Comparison of ENCODE assay signal across 30 cellular contexts in the genomic region with DNA sequence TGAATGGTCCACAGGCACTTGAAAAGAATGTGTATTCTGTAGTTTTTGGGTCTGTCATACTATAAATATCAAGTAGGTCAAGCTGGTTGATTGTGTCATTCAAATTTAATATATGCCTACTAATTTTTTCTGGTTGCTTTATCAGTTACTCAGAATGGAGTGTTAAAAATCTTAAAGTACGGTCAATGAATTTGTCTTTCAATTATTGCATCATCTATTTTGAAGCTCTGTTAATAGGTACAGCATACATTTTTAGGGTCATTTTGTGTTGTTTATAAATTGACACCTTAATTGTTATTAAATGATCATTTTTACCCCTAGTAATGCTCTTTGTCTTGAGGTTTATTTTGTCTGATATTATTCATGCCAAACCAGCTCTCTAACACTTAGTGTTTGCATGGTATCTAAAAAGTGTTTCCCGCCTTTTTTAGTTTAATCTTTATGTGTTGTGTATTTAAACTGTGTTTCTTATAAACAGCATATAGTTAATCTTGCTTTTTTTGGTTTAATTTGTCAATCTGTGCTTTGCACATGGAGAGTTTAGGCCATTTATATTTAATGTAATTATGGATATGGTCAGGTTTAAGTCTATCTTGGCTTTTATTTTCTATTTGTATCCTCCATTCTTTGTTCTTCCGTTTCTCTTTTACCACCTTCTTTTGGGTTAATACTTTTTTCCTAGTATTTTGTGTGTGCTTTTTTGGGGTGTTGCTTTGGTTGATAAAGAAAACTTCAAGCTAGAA.
"Had no signal": no experiment of that assay in that cellular context is flagged by ENCODE, and none has a peak within 500 bp of the region (broad histone marks: within the 10 kb centered on the region; RNA-seq: fewer than 3 reads in every experiment).

No MANE protein-coding gene starts in this region.

- H2AFZ ChIP-seq: neural progenitor cell, parathyroid adenoma had no signal

- H3K4me3 ChIP-seq: neural progenitor cell, ovary, psoas muscle, skin epidermis, smooth muscle cell, spleen, suprapubic skin, testis, tibial artery, upper lobe of left lung, vagina had no signal

- H3K79me2 ChIP-seq: parathyroid adenoma had no signal

- H3K9ac ChIP-seq: neural progenitor cell, parathyroid adenoma had no signal

- H3K27me3 ChIP-seq: neural progenitor cell, ovary, suprapubic skin, testis, tibial artery, upper lobe of left lung, vagina had no signal

- H3K4me2 ChIP-seq: neural progenitor cell, smooth muscle cell had no signal

- H3K4me1 ChIP-seq: neural progenitor cell, parathyroid adenoma, psoas muscle, spleen, suprapubic skin, testis, tibial artery, upper lobe of left lung, vagina had no signal

- ATAC-seq: naive thymus-derived CD4-positive, alpha-beta T cell; natural killer cell; psoas muscle; right cardiac atrium; sciatic nerve; stimulated activated memory B cell treated with anti-CD40 and anti-IgM and Interleukin-4, amounts not matched to agents 10 μg/mL and 1 μg/mL and 100 μg/mL, for 72 hours; stimulated activated naive CD8-positive, alpha-beta T cell treated with anti-CD3 and anti-CD28 coated beads, Interleukin-15, amount 100 ng/mL, for 72 hours; stimulated activated naive CD8-positive, alpha-beta T cell treated with anti-CD3 and anti-CD28 coated beads, Interleukin-15, Interleukin-2, amounts not matched to agents 100 U/mL and 50 U/mL, for 24 hours had no signal

- FAIRE-seq: urothelium cell line had no signal

- DNase-seq: naive thymus-derived CD4-positive, alpha-beta T cell; natural killer cell; occipital lobe; ovary; posterior cingulate gyrus; psoas muscle; right cardiac atrium; spleen; stimulated activated CD4-positive, alpha-beta T cell treated with anti-CD3 and anti-CD28 coated beads, Interleukin-12 subunit alpha, Interleukin-12 subunit beta, amount 100 ng/mL, for 4 hours; stimulated activated CD4-positive, alpha-beta T cell treated with anti-CD3 and anti-CD28 coated beads, Interleukin-1b, Interleukin-23, amount 100 ng/mL, for 48 hours; stimulated activated CD4-positive, alpha-beta T cell treated with anti-CD3 and anti-CD28 coated beads, Interleukin-4, amount 100 ng/mL, for 1 hour; stimulated activated CD4-positive, alpha-beta T cell treated with anti-CD3 and anti-CD28 coated beads, Interleukin-4, amount 100 ng/mL, for 4 hours; stimulated activated CD8-positive, alpha-beta memory T cell treated with anti-CD3 and anti-CD28 coated beads, Interleukin-4, amount 100 ng/mL, for 48 hours; stimulated activated naive CD4-positive, alpha-beta T cell; stimulated activated naive CD8-positive, alpha-beta T cell treated with anti-CD3 and anti-CD28 coated beads, Interleukin-15, amount 100 ng/mL, for 72 hours; stimulated activated naive CD8-positive, alpha-beta T cell treated with anti-CD3 and anti-CD28 coated beads, Interleukin-15, Interleukin-2, amounts not matched to agents 100 U/mL and 50 U/mL, for 24 hours; substantia nigra; testis; tibial artery; trophoblast cell; upper lobe of left lung had no signal

- H3K27ac ChIP-seq: neural progenitor cell, ovary, parathyroid adenoma, psoas muscle, skin epidermis, spleen, suprapubic skin, testis, tibial artery, upper lobe of left lung, vagina had no signal

- H3K9me3 ChIP-seq: ovary, testis, vagina had no signal

- H3K36me3 ChIP-seq: neural progenitor cell, ovary, spleen, suprapubic skin, tibial artery, upper lobe of left lung, vagina had no signal
